Comparison of ENCODE assay signal across 11 cellular contexts in genomic region chr12:96236221-96236822, GRCh38. TPM values are rescaled to one million over a fixed set of nuclear protein-coding genes. Genes with fewer than 3 reads are reported as not detected.
DNase-seq lines count a peak whose midpoint lies in the region; ATAC-seq and TF ChIP-seq lines count a peak whose summit lies in the region.
"Had no signal": no experiment of that assay in that cellular context is flagged by ENCODE, and none has a peak within 500 bp of the region (broad histone marks: within the 10 kb centered on the region; RNA-seq: fewer than 3 reads in every experiment).

No MANE protein-coding gene starts in this region.

- no peak overlapping the region for H3K9ac ChIP-seq in BLaER1

- peak; percentile 47 for DNase-seq in RWPE2 (ENCODE audit: low spot score)
- no peak for DNase-seq in coronary artery (ENCODE audit: low spot score)
- peak in 7 of 10 donors; percentile 19 to 52 (median 37) for DNase-seq in naive thymus-derived CD8-positive, alpha-beta T cell
- DNase-seq in GDM1 (lab: John Stamatoyannopoulos, UW): no peak
- DNase-seq in H4 (ENCODE audit: low spot score): no peak
- DNase-seq in progenitor cell of endocrine pancreas (ENCODE audit: low spot score, unreplicated experiment): no peak
- DNase-seq: DMS53 had no signal

- H3K4me1 Mint-ChIP-seq in naive thymus-derived CD8-positive, alpha-beta T cell: peaks cover 33 to 67% (median 60%) of the 10 kb centered on the region in 4 donors
- H3K4me1 Mint-ChIP-seq in progenitor cell of endocrine pancreas (ENCODE audit: low read depth): no peaks in the 10 kb centered on the region

- TF ChIP-seq CTCF in RWPE2 (IDR thresholded peaks at IDR 0.05; ENCODE audit: poor library complexity, severe bottlenecking) (no peak), coronary artery (IDR thresholded peaks at IDR 0.05) (no peak), progenitor cell of endocrine pancreas (IDR thresholded peaks at IDR 0.05; ENCODE audit: unreplicated experiment) (no peak)

- no peaks in the 10 kb centered on the region for H3K27me3 ChIP-seq in BLaER1
- no peaks in the 10 kb centered on the region for H3K27me3 ChIP-seq in RWPE2 (ENCODE audit: insufficient read depth, poor library complexity, severe bottlenecking)
- H3K27me3 ChIP-seq: cardiac muscle cell had no signal

- no peak for ATAC-seq in RWPE2 (ENCODE audit: low read depth)
- ATAC-seq in naive thymus-derived CD8-positive, alpha-beta T cell: peak; percentile 66 to 83
- ATAC-seq in HG03442 (IDR thresholded peaks at IDR 0.05; ENCODE audit: unreplicated experiment): no peak

- H3K27ac Mint-ChIP-seq in naive thymus-derived CD8-positive, alpha-beta T cell: peak overlapping the region; percentile 63 to 86 (median 82)
- H3K27ac Mint-ChIP-seq in progenitor cell of endocrine pancreas: no peak overlapping the region

- H4K20me1 ChIP-seq in BLaER1: peaks cover 100% of the 10 kb centered on the region

- H3K4me3 Mint-ChIP-seq in naive thymus-derived CD8-positive, alpha-beta T cell: peak overlapping the region in 9 of 10 donors; percentile 16 to 72 (median 44)
- H3K4me3 Mint-ChIP-seq in progenitor cell of endocrine pancreas (ENCODE audit: low read depth): no peak overlapping the region
- H3K4me3 Mint-ChIP-seq: memory B cell had no signal

- no peaks in the 10 kb centered on the region for H3K9me3 Mint-ChIP-seq in naive thymus-derived CD8-positive, alpha-beta T cell
- H3K9me3 Mint-ChIP-seq in progenitor cell of endocrine pancreas (ENCODE audit: low read depth): no peaks in the 10 kb centered on the region
- H3K9me3 Mint-ChIP-seq: memory B cell had no signal

- H3K4me1 ChIP-seq in BLaER1 (peaks cover 47% of the 10 kb centered on the region), RWPE2 (ENCODE audit: insufficient read depth, poor library complexity, severe bottlenecking) (peaks cover 14% of the 10 kb centered on the region)

- H3K27me3 Mint-ChIP-seq in naive thymus-derived CD8-positive, alpha-beta T cell: no peaks in the 10 kb centered on the region
- H3K27me3 Mint-ChIP-seq in progenitor cell of endocrine pancreas: no peaks in the 10 kb centered on the region
- H3K27me3 Mint-ChIP-seq: memory B cell had no signal

- no peaks in the 10 kb centered on the region for H3K9me3 ChIP-seq in BLaER1
- H3K9me3 ChIP-seq in RWPE2 (ENCODE audit: severe bottlenecking): no peaks in the 10 kb centered on the region

- H3K36me3 Mint-ChIP-seq in naive thymus-derived CD8-positive, alpha-beta T cell: peaks cover 0 to 10% (median 9%) of the 10 kb centered on the region in 3 donors
- H3K36me3 Mint-ChIP-seq in progenitor cell of endocrine pancreas (ENCODE audit: insufficient read depth): no peaks in the 10 kb centered on the region

- H3K36me3 ChIP-seq in BLaER1: peaks cover 92% of the 10 kb centered on the region
- H3K36me3 ChIP-seq in RWPE2 (ENCODE audit: low read depth): peaks cover 66% of the 10 kb centered on the region
- H3K36me3 ChIP-seq: cardiac muscle cell had no signal

- no peak overlapping the region for H3K4me3 ChIP-seq in BLaER1
- no peak overlapping the region for H3K4me3 ChIP-seq in RWPE2 (ENCODE audit: severe bottlenecking)
- no peak overlapping the region for H3K4me3 ChIP-seq in coronary artery
- H3K4me3 ChIP-seq: cardiac muscle cell had no signal

- POLR2A ChIA-PET in naive thymus-derived CD8-positive, alpha-beta T cell (lab: Charles Lee): no interaction called here

- H3K4me2 ChIP-seq in BLaER1: peak overlapping the region; percentile 75

- H3K27ac ChIP-seq in BLaER1: no peak overlapping the region
- H3K27ac ChIP-seq in RWPE2 (ENCODE audit: poor library complexity, severe bottlenecking): peak overlapping the region; percentile 68
- peak overlapping the region; percentile 9 to 85 for H3K27ac ChIP-seq in coronary artery
- H3K27ac ChIP-seq: cardiac muscle cell had no signal

RNA-seq across cellular contexts. Expression of gene ELK3, which starts 42.1 kb away (rescaled TPM):
- total RNA-seq in naive thymus-derived CD8-positive, alpha-beta T cell: 10 to 100 TPM; 44.0 to 46.1 TPM
- 10 to 100 TPM in 1 of 3 donors, 1 to 10 TPM in 2; 7.5 to 18.9 (median 8.9) TPM for polyA plus RNA-seq in naive thymus-derived CD8-positive, alpha-beta T cell
- total RNA-seq in H4 (2014; rRNA removed; shearing (Covaris generic)): 15.1 and 17.8 TPM in 2 replicates
- 4.2 and 5.4 TPM in 2 replicates for total RNA-seq in progenitor cell of endocrine pancreas

Comparison
In these comparisons a context has a peak if more than half of its experiments do, and no peak if none do; other contexts are left out.
1. ATAC-seq: peak in naive thymus-derived CD8-positive, alpha-beta T cell (2 of 2); none in RWPE2 (single experiment) and HG03442 (single experiment).
2. DNase-seq: peak in RWPE2 (single experiment) and naive thymus-derived CD8-positive, alpha-beta T cell (7 of 10); none in coronary artery (single experiment), GDM1 (single experiment), H4 (single experiment) and progenitor cell of endocrine pancreas (single experiment).